In the genomic region with DNA sequence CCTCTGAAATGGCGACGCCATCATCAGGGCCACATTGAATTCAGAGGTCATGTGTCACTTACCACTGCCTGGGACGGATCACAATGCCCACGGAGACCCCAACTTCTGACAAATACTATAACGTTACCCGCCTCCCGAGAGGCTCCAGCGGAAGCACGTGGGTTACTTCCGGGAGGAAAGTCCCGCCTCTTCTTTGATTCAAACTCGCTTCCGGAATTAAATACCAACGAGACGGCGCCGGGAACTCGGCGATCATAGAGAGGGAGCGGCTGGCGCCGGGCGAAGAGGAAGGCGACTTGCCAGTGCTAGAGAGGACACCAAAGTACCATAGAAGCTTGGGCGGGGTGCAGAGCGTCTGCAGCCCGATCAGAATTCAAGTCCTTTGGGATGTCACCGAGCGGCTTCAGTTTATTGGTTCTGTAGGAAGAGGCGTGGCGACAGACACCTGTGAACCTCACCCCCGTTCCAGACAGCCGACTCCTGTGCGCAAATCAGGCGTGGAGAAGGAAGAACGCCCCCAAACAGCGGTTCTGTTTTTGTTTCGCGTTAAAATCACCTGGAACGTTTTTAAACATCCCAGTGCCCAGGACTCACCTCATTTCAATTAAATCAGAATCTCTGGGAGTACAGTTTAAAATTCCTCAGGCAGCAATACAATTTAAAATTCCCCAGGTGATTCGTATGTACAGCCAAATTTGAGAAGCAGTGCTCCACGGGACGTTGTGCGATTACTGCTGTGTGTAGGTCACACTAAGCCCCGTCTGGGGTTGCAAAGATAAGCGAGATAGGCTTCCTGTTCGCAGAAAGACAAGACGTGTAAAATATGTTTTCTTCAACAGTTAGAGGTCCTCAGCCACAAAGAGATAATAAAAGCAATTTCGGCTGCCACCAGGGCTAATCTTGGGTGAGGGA, we compare ENCODE assay signal across 1 cellular context.
TF ChIP-seq lines count a peak whose summit lies in the region.

A gene with protein sequence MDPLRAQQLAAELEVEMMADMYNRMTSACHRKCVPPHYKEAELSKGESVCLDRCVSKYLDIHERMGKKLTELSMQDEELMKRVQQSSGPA (minus strand): TSS at position 159 of the 912 bp plus-strand sequence. CDS start 565 bp downstream, outside the sequence.

TF ChIP-seq in K562, 482 proteins besides CTCF, POLR2A, EP300 and RAD21 (continued from another document and continues in another):
- TF ChIP-seq, protein P1, sequence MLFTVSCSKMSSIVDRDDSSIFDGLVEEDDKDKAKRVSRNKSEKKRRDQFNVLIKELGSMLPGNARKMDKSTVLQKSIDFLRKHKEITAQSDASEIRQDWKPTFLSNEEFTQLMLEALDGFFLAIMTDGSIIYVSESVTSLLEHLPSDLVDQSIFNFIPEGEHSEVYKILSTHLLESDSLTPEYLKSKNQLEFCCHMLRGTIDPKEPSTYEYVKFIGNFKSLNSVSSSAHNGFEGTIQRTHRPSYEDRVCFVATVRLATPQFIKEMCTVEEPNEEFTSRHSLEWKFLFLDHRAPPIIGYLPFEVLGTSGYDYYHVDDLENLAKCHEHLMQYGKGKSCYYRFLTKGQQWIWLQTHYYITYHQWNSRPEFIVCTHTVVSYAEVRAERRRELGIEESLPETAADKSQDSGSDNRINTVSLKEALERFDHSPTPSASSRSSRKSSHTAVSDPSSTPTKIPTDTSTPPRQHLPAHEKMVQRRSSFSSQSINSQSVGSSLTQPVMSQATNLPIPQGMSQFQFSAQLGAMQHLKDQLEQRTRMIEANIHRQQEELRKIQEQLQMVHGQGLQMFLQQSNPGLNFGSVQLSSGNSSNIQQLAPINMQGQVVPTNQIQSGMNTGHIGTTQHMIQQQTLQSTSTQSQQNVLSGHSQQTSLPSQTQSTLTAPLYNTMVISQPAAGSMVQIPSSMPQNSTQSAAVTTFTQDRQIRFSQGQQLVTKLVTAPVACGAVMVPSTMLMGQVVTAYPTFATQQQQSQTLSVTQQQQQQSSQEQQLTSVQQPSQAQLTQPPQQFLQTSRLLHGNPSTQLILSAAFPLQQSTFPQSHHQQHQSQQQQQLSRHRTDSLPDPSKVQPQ (CRISPR knock-in tag; IDR thresholded peaks at IDR 0.05; ENCODE audit: borderline replicate concordance), result no peak
- TF ChIP-seq, protein P2, sequence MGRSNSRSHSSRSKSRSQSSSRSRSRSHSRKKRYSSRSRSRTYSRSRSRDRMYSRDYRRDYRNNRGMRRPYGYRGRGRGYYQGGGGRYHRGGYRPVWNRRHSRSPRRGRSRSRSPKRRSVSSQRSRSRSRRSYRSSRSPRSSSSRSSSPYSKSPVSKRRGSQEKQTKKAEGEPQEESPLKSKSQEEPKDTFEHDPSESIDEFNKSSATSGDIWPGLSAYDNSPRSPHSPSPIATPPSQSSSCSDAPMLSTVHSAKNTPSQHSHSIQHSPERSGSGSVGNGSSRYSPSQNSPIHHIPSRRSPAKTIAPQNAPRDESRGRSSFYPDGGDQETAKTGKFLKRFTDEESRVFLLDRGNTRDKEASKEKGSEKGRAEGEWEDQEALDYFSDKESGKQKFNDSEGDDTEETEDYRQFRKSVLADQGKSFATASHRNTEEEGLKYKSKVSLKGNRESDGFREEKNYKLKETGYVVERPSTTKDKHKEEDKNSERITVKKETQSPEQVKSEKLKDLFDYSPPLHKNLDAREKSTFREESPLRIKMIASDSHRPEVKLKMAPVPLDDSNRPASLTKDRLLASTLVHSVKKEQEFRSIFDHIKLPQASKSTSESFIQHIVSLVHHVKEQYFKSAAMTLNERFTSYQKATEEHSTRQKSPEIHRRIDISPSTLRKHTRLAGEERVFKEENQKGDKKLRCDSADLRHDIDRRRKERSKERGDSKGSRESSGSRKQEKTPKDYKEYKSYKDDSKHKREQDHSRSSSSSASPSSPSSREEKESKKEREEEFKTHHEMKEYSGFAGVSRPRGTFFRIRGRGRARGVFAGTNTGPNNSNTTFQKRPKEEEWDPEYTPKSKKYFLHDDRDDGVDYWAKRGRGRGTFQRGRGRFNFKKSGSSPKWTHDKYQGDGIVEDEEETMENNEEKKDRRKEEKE (IDR thresholded peaks at IDR 0.05; ENCODE audit: borderline replicate concordance in 1 of 2, control insufficient read depth in 1 of 2, low read depth in 2 of 2, low read length in 1 of 2), result peak in 1 of 2 experiments; percentile 92; a peak in 2 of 4 replicates
- TF ChIP-seq, protein P3, sequence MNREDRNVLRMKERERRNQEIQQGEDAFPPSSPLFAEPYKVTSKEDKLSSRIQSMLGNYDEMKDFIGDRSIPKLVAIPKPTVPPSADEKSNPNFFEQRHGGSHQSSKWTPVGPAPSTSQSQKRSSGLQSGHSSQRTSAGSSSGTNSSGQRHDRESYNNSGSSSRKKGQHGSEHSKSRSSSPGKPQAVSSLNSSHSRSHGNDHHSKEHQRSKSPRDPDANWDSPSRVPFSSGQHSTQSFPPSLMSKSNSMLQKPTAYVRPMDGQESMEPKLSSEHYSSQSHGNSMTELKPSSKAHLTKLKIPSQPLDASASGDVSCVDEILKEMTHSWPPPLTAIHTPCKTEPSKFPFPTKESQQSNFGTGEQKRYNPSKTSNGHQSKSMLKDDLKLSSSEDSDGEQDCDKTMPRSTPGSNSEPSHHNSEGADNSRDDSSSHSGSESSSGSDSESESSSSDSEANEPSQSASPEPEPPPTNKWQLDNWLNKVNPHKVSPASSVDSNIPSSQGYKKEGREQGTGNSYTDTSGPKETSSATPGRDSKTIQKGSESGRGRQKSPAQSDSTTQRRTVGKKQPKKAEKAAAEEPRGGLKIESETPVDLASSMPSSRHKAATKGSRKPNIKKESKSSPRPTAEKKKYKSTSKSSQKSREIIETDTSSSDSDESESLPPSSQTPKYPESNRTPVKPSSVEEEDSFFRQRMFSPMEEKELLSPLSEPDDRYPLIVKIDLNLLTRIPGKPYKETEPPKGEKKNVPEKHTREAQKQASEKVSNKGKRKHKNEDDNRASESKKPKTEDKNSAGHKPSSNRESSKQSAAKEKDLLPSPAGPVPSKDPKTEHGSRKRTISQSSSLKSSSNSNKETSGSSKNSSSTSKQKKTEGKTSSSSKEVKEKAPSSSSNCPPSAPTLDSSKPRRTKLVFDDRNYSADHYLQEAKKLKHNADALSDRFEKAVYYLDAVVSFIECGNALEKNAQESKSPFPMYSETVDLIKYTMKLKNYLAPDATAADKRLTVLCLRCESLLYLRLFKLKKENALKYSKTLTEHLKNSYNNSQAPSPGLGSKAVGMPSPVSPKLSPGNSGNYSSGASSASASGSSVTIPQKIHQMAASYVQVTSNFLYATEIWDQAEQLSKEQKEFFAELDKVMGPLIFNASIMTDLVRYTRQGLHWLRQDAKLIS (CRISPR knock-in tag; IDR thresholded peaks at IDR 0.05), result no peak
- TF ChIP-seq KDM4B (IDR thresholded peaks at IDR 0.05; ENCODE audit: borderline replicate concordance in 2 of 2, low read depth in 1 of 2) (peak in 1 of 2 experiments; percentile 52; a peak in 2 of 4 replicates), HCFC1 (IDR thresholded peaks at IDR 0.05; ENCODE audit: low read depth, low read length) (peak; percentile 76), PHB (CRISPR knock-in tag; IDR thresholded peaks at IDR 0.05) (no peak), ESRRA (IDR thresholded peaks at IDR 0.05; ENCODE audit: borderline replicate concordance, low read depth) (peak; percentile 13; the same call in 1 of the 2 replicates), SPI1 (IDR thresholded peaks at IDR 0.05; ENCODE audit: borderline replicate concordance, low read depth, low read length) (peak; percentile 47), ZSCAN29 (IDR thresholded peaks at IDR 0.05) (no peak), CHD1 (IDR thresholded peaks at IDR 0.05; ENCODE audit: low read length) (peak; percentile 49), ZNF551 (CRISPR knock-in tag; IDR thresholded peaks at IDR 0.05) (no peak), JUNB (CRISPR knock-in tag; conservative IDR thresholded peaks at IDR 0.05) (no peak), WHSC1 (IDR thresholded peaks at IDR 0.05; ENCODE audit: low read length) (no peak), SMARCA5 (IDR thresholded peaks at IDR 0.05) (no peak), ELF1 (tag; IDR thresholded peaks at IDR 0.05) (peak; percentile 95), NFYB (IDR thresholded peaks at IDR 0.05; ENCODE audit: extremely low read depth, insufficient read length) (no peak), KLF10 (CRISPR knock-in tag; IDR thresholded peaks at IDR 0.05) (no peak), ETV5 (CRISPR knock-in tag; IDR thresholded peaks at IDR 0.05; ENCODE audit: low read depth) (peak; percentile 83; the same call in 1 of the 2 replicates), ETV6 (IDR thresholded peaks at IDR 0.05; ENCODE audit: borderline replicate concordance in 1 of 2, low read depth in 2 of 2, low read length in 1 of 2) (peak; percentile 29 to 76; a peak in 3 of 4 replicates), ETV6 (CRISPR knock-in tag; IDR thresholded peaks at IDR 0.05; ENCODE audit: borderline replicate concordance) (no peak), BCOR (IDR thresholded peaks at IDR 0.05) (peak; percentile 66), XRCC3 (IDR thresholded peaks at IDR 0.05) (no peak), PTRF (tag; IDR thresholded peaks at IDR 0.05) (no peak), SMAD2 (IDR thresholded peaks at IDR 0.05; ENCODE audit: low read depth, low read length) (no peak), POU5F1 (IDR thresholded peaks at IDR 0.05; ENCODE audit: borderline replicate concordance, low read depth, low read length, partially characterized antibody) (peak; percentile 43), GTF2F1 (IDR thresholded peaks at IDR 0.05; ENCODE audit: low read depth, low read length) (no peak), ZKSCAN1 (IDR thresholded peaks at IDR 0.05; ENCODE audit: low read depth, low read length) (peak; percentile 86; the same call in 1 of the 2 replicates)
- TF ChIP-seq, protein P4, sequence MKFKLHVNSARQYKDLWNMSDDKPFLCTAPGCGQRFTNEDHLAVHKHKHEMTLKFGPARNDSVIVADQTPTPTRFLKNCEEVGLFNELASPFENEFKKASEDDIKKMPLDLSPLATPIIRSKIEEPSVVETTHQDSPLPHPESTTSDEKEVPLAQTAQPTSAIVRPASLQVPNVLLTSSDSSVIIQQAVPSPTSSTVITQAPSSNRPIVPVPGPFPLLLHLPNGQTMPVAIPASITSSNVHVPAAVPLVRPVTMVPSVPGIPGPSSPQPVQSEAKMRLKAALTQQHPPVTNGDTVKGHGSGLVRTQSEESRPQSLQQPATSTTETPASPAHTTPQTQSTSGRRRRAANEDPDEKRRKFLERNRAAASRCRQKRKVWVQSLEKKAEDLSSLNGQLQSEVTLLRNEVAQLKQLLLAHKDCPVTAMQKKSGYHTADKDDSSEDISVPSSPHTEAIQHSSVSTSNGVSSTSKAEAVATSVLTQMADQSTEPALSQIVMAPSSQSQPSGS (CRISPR knock-in tag; IDR thresholded peaks at IDR 0.05), result no peak
- TF ChIP-seq, protein P5, sequence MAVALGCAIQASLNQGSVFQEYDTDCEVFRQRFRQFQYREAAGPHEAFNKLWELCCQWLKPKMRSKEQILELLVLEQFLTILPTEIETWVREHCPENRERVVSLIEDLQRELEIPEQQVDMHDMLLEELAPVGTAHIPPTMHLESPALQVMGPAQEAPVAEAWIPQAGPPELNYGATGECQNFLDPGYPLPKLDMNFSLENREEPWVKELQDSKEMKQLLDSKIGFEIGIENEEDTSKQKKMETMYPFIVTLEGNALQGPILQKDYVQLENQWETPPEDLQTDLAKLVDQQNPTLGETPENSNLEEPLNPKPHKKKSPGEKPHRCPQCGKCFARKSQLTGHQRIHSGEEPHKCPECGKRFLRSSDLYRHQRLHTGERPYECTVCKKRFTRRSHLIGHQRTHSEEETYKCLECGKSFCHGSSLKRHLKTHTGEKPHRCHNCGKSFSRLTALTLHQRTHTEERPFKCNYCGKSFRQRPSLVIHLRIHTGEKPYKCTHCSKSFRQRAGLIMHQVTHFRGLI (CRISPR knock-in tag; IDR thresholded peaks at IDR 0.05), result no peak
- TF ChIP-seq, protein P6, sequence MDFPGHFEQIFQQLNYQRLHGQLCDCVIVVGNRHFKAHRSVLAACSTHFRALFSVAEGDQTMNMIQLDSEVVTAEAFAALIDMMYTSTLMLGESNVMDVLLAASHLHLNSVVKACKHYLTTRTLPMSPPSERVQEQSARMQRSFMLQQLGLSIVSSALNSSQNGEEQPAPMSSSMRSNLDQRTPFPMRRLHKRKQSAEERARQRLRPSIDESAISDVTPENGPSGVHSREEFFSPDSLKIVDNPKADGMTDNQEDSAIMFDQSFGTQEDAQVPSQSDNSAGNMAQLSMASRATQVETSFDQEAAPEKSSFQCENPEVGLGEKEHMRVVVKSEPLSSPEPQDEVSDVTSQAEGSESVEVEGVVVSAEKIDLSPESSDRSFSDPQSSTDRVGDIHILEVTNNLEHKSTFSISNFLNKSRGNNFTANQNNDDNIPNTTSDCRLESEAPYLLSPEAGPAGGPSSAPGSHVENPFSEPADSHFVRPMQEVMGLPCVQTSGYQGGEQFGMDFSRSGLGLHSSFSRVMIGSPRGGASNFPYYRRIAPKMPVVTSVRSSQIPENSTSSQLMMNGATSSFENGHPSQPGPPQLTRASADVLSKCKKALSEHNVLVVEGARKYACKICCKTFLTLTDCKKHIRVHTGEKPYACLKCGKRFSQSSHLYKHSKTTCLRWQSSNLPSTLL (IDR thresholded peaks at IDR 0.05), result no peak
- TF ChIP-seq, protein P7, sequence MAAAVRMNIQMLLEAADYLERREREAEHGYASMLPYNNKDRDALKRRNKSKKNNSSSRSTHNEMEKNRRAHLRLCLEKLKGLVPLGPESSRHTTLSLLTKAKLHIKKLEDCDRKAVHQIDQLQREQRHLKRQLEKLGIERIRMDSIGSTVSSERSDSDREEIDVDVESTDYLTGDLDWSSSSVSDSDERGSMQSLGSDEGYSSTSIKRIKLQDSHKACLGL (CRISPR knock-in tag; IDR thresholded peaks at IDR 0.05; ENCODE audit: borderline replicate concordance, poor library complexity, severe bottlenecking), result peak; percentile 92
- TF ChIP-seq, protein P8, sequence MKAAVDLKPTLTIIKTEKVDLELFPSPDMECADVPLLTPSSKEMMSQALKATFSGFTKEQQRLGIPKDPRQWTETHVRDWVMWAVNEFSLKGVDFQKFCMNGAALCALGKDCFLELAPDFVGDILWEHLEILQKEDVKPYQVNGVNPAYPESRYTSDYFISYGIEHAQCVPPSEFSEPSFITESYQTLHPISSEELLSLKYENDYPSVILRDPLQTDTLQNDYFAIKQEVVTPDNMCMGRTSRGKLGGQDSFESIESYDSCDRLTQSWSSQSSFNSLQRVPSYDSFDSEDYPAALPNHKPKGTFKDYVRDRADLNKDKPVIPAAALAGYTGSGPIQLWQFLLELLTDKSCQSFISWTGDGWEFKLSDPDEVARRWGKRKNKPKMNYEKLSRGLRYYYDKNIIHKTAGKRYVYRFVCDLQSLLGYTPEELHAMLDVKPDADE (conservative IDR thresholded peaks at IDR 0.05; ENCODE audit: control insufficient read depth, low read depth, low read length), result peak; percentile 87
- TF ChIP-seq, protein P9, sequence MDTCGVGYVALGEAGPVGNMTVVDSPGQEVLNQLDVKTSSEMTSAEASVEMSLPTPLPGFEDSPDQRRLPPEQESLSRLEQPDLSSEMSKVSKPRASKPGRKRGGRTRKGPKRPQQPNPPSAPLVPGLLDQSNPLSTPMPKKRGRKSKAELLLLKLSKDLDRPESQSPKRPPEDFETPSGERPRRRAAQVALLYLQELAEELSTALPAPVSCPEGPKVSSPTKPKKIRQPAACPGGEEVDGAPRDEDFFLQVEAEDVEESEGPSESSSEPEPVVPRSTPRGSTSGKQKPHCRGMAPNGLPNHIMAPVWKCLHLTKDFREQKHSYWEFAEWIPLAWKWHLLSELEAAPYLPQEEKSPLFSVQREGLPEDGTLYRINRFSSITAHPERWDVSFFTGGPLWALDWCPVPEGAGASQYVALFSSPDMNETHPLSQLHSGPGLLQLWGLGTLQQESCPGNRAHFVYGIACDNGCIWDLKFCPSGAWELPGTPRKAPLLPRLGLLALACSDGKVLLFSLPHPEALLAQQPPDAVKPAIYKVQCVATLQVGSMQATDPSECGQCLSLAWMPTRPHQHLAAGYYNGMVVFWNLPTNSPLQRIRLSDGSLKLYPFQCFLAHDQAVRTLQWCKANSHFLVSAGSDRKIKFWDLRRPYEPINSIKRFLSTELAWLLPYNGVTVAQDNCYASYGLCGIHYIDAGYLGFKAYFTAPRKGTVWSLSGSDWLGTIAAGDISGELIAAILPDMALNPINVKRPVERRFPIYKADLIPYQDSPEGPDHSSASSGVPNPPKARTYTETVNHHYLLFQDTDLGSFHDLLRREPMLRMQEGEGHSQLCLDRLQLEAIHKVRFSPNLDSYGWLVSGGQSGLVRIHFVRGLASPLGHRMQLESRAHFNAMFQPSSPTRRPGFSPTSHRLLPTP (IDR thresholded peaks at IDR 0.05; ENCODE audit: borderline replicate concordance, extremely low read depth, insufficient read length), result no peak
